Comparison of ENCODE assay signal across 31 cellular contexts in genomic region chr1:188017921-188018320, GRCh38.
"Had no signal": no experiment of that assay in that cellular context is flagged by ENCODE, and none has a peak within 500 bp of the region (broad histone marks: within the 10 kb centered on the region; RNA-seq: fewer than 3 reads in every experiment).

No MANE protein-coding gene starts in this region.

- H3K4me1 ChIP-seq: body of pancreas, colonic mucosa, esophagus squamous epithelium had no signal

- ATAC-seq: activated CD4-positive, CD25-positive, alpha-beta regulatory T cell treated with anti-CD3 and anti-CD28 coated beads, Interleukin-2, amount 50 U/mL, for 24 hours; activated CD8-positive, alpha-beta T cell treated with anti-CD3 and anti-CD28 coated beads for 36 hours; activated T-cell treated with anti-CD3 and anti-CD28 coated beads, Interleukin-2, amount 50 U/mL, for 4 hours; activated T-helper 17 cell treated with anti-CD3 and anti-CD28 coated beads, Interleukin-2, amount 50 U/mL, for 72 hours; body of pancreas had no signal

- H3K27me3 ChIP-seq: body of pancreas, cardiac muscle cell, colonic mucosa, esophagus squamous epithelium had no signal

- FAIRE-seq: endometrium, endothelial cell of umbilical vein, frontal cortex, TTC549 had no signal

- H3K9me3 ChIP-seq: body of pancreas, colonic mucosa, esophagus squamous epithelium had no signal

- H3K27ac ChIP-seq: body of pancreas, cardiac muscle cell, colonic mucosa, epithelial cell of prostate, esophagus squamous epithelium, WERI-Rb-1 had no signal

- H3K36me3 ChIP-seq: cardiac muscle cell, colonic mucosa, esophagus squamous epithelium, WERI-Rb-1 had no signal

- DNase-seq: activated B cell treated with CpG ODN at 0.5 μM for 24 hours; activated CD4-positive, alpha-beta T cell treated with anti-CD3 and anti-CD28 coated beads for 48 hours; activated CD4-positive, alpha-beta T cell treated with anti-CD3 and anti-CD28 coated beads, Interleukin-2, amount 50 U/mL, for 1 hour; activated CD4-positive, alpha-beta T cell treated with anti-CD3 and anti-CD28 coated beads, Interleukin-2, amount 50 U/mL, for 48 hours; activated CD8-positive, alpha-beta memory T cell treated with anti-CD3 and anti-CD28 coated beads for 24 hours; activated CD8-positive, alpha-beta T cell treated with anti-CD3 and anti-CD28 coated beads for 36 hours; activated effector memory CD4-positive, alpha-beta T cell treated with Interleukin-2 at 50 U/mL for 16 hours; activated gamma-delta T cell treated with Interleukin-2 at 50 U/mL for 16 hours; activated naive CD4-positive, alpha-beta T cell treated with anti-CD3 and anti-CD28 coated beads, Interleukin-2, amount 50 U/mL, for 16 hours; activated naive CD4-positive, alpha-beta T cell treated with Interleukin-2 at 50 U/mL for 16 hours; activated T-cell treated with anti-CD3 and anti-CD28 coated beads, Interleukin-2, amount 50 U/mL, for 4 hours; amygdala; aorta; body of pancreas; central memory CD4-positive, alpha-beta T cell; cerebellar nuclear complex; colonic mucosa; effector CD8-positive, alpha-beta T cell; esophagus squamous epithelium; head of caudate nucleus; hippocampal formation; T-helper 2 cell; WERI-Rb-1 had no signal

- H3K4me3 ChIP-seq: body of pancreas, cardiac muscle cell, colonic mucosa, esophagus squamous epithelium had no signal
